23 cellular contexts compared by ENCODE assay signal in the genomic region with DNA sequence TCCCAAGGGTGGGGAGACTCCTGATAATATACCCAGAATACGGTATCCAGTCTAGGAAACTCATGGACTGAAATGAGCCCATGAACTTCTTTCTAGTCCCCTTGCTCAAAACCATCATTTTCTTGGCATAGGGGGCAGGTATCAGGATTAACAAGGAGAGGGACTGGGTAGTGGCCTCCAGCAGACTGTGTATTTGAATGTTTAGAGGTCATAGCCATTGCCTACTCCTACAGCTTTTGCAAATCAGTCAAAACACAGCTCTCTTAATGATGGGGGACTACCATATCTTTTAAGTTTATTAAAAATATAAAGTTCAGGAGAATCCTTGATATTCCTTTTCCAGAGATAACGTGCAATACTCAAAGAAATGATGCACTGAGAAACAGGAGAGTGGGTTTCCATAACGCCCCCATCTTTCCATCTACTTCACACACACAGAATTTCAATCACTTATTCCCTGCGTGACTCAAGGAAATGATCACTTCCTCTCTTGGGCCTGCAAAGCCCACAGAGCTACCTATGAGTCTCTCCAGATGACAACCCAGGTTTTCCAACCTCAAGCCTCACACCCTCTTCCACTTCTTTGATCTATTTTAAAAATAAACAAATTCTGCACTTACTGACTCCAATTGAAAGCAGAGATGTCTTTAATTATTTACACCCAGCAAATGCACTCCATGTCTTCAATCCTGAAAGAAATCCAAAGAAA.
DNase-seq lines count a peak whose midpoint lies in the region; ATAC-seq lines count a peak whose summit lies in the region.
"Had no signal": no experiment of that assay in that cellular context is flagged by ENCODE, and none has a peak within 500 bp of the region (broad histone marks: within the 10 kb centered on the region; RNA-seq: fewer than 3 reads in every experiment).

No MANE protein-coding gene starts in this region.

- no peak overlapping the region for H3K23ac ChIP-seq in mesendoderm (ENCODE audit: low read length)

- H2BK5ac ChIP-seq in mesendoderm (ENCODE audit: low read length) = no peak overlapping the region

- no peak overlapping the region for H3K4me2 ChIP-seq in mesendoderm (ENCODE audit: low read length)

- no peak overlapping the region for H3K4me3 Mint-ChIP-seq in activated CD4-positive, alpha-beta T cell treated with anti-CD3 and anti-CD28 coated beads, Interleukin-2, amount 10 ng/mL, durations not matched to agents 7 days and 5 days
- H3K4me3 Mint-ChIP-seq: endodermal cell; natural killer cell treated with Interleukin-12 subunit alpha and Interleukin-12 subunit beta and Interleukin-15 and Interleukin-18, amount 100 ng/mL, for 72 hours had no signal

- no peak overlapping the region for H3K9ac ChIP-seq in mesendoderm (ENCODE audit: low read length)

- no peak overlapping the region for H3K18ac ChIP-seq in mesendoderm (ENCODE audit: low read length)

- no peaks in the 10 kb centered on the region for H3K36me3 ChIP-seq in mesendoderm (ENCODE audit: control insufficient read depth, insufficient read depth, low read length)
- H3K36me3 ChIP-seq: BE2C, esophagus muscularis mucosa, heart right ventricle, lower lobe of right lung, transverse colon had no signal

- peak overlapping the region; percentile 66 for H3K4ac ChIP-seq in mesendoderm (ENCODE audit: low read depth, low read length)

- peaks cover 4% of the 10 kb centered on the region for H3K4me1 ChIP-seq in mesendoderm (ENCODE audit: control insufficient read depth, low read depth, low read length)
- H3K4me1 ChIP-seq: BE2C, esophagus muscularis mucosa, foreskin keratinocyte, heart right ventricle, lower lobe of right lung had no signal

- peak overlapping the region; percentile 63 for H3K27ac Mint-ChIP-seq in activated CD4-positive, alpha-beta T cell treated with anti-CD3 and anti-CD28 coated beads, Interleukin-2, amount 10 ng/mL, durations not matched to agents 7 days and 5 days
- H3K27ac Mint-ChIP-seq: endodermal cell; natural killer cell treated with Interleukin-12 subunit alpha and Interleukin-12 subunit beta and Interleukin-15 and Interleukin-18, amount 100 ng/mL, for 72 hours had no signal

- H2BK15ac ChIP-seq in mesendoderm (replicated peaks; ENCODE audit: low read depth) = no peak overlapping the region

- no peak overlapping the region for H3K56ac ChIP-seq in mesendoderm (ENCODE audit: low read length)

- CTCF ChIA-PET in activated CD4-positive, alpha-beta T cell treated with anti-CD3 and anti-CD28 coated beads, Interleukin-2, amount 10 ng/mL, durations not matched to agents 7 days and 5 days (lab: Charles Lee) = no interaction called here

- peaks cover 3% of the 10 kb centered on the region for H3K9me3 Mint-ChIP-seq in activated CD4-positive, alpha-beta T cell treated with anti-CD3 and anti-CD28 coated beads, Interleukin-2, amount 10 ng/mL, durations not matched to agents 7 days and 5 days

- intact Hi-C loops in Right ventricle myocardium superior (cut with DNase I) = no loop called here

- no peaks in the 10 kb centered on the region for H3K27me3 ChIP-seq in mesendoderm (ENCODE audit: insufficient read depth, low read length, poor library complexity)
- H3K27me3 ChIP-seq: BE2C, esophagus muscularis mucosa, foreskin keratinocyte, heart right ventricle, transverse colon had no signal

- H3K27me3 Mint-ChIP-seq in activated CD4-positive, alpha-beta T cell treated with anti-CD3 and anti-CD28 coated beads, Interleukin-2, amount 10 ng/mL, durations not matched to agents 7 days and 5 days = no peaks in the 10 kb centered on the region
- H3K27me3 Mint-ChIP-seq: natural killer cell treated with Interleukin-12 subunit alpha and Interleukin-12 subunit beta and Interleukin-15 and Interleukin-18, amount 100 ng/mL, for 72 hours had no signal

- no CpG with 5 or more reads among the region's 4 CpGs for WGBS in mesendoderm (ENCODE audit: extremely low coverage, insufficient coverage, low lambda C conversion rate)

- H3K79me1 ChIP-seq in mesendoderm (ENCODE audit: low read length) = no peaks in the 10 kb centered on the region

- ATAC-seq in Right ventricle myocardium superior (ENCODE audit: poor library complexity) (no peak), HG03439 (IDR thresholded peaks at IDR 0.05; ENCODE audit: unreplicated experiment) (no peak), HG03571 (IDR thresholded peaks at IDR 0.05; ENCODE audit: unreplicated experiment) (no peak)
- ATAC-seq: foreskin keratinocyte; heart right ventricle; lower lobe of right lung; mucosa of descending colon; natural killer cell treated with Interleukin-12 subunit alpha and Interleukin-12 subunit beta and Interleukin-15 and Interleukin-18, amount 100 ng/mL, for 72 hours had no signal

- H3K4me3 ChIP-seq in mesendoderm (ENCODE audit: low read length) = no peak overlapping the region
- H3K4me3 ChIP-seq: esophagus muscularis mucosa, heart right ventricle, lower lobe of right lung, mucosa of descending colon, transverse colon had no signal

- no peak overlapping the region for H4K5ac ChIP-seq in mesendoderm (ENCODE audit: low read length)

- H3K4me1 Mint-ChIP-seq in activated CD4-positive, alpha-beta T cell treated with anti-CD3 and anti-CD28 coated beads, Interleukin-2, amount 10 ng/mL, durations not matched to agents 7 days and 5 days = peaks cover 13% of the 10 kb centered on the region

- no peaks in the 10 kb centered on the region for H3K79me2 ChIP-seq in mesendoderm (ENCODE audit: control insufficient read depth, insufficient read depth, low read length)

- POLR2A ChIA-PET in activated CD4-positive, alpha-beta T cell treated with anti-CD3 and anti-CD28 coated beads, Interleukin-2, amount 10 ng/mL, durations not matched to agents 7 days and 5 days (lab: Charles Lee) = no interaction called here

- no peak overlapping the region for H2AK5ac ChIP-seq in mesendoderm (ENCODE audit: low read length)

- H2BK120ac ChIP-seq in mesendoderm (ENCODE audit: low read depth, low read length) = no peak overlapping the region

- no peaks in the 10 kb centered on the region for H3K36me3 Mint-ChIP-seq in activated CD4-positive, alpha-beta T cell treated with anti-CD3 and anti-CD28 coated beads, Interleukin-2, amount 10 ng/mL, durations not matched to agents 7 days and 5 days (ENCODE audit: low read depth)
- H3K36me3 Mint-ChIP-seq: natural killer cell treated with Interleukin-12 subunit alpha and Interleukin-12 subunit beta and Interleukin-15 and Interleukin-18, amount 100 ng/mL, for 72 hours had no signal

- H4K8ac ChIP-seq in mesendoderm (ENCODE audit: low read depth, low read length) = no peak overlapping the region

- H3K27ac ChIP-seq in mesendoderm (ENCODE audit: low read depth, low read length) = no peak overlapping the region
- H3K27ac ChIP-seq: esophagus muscularis mucosa, foreskin keratinocyte, heart right ventricle, lower lobe of right lung, transverse colon had no signal

- peak; percentile 1 for DNase-seq in activated CD8-positive, alpha-beta memory T cell treated with anti-CD3 and anti-CD28 coated beads, Interleukin-2, amount 50 U/mL, for 24 hours (ENCODE audit: extremely low read depth)
- DNase-seq in activated CD8-positive, alpha-beta memory T cell treated with anti-CD3 and anti-CD28 coated beads, Interleukin-2, amount 50 U/mL, for 48 hours = no peak
- peak; percentile 7 for DNase-seq in activated CD4-positive, alpha-beta T cell treated with anti-CD3 and anti-CD28 coated beads, Interleukin-2, amount 10 ng/mL, durations not matched to agents 7 days and 5 days
- DNase-seq in mesendoderm = no peak
- DNase-seq in stimulated activated CD8-positive, alpha-beta memory T cell treated with anti-CD3 and anti-CD28 coated beads, Interleukin-4, amount 100 ng/mL, for 48 hours = peak; percentile 27
- DNase-seq in Right ventricle myocardium superior = no peak
- DNase-seq: activated CD4-positive, CD25-positive, alpha-beta regulatory T cell treated with anti-CD3 and anti-CD28 coated beads, Interleukin-2, amount 50 U/mL, for 72 hours; BE2C; caudate nucleus; endodermal cell; foreskin keratinocyte; heart right ventricle; lower lobe of right lung; mucosa of descending colon; NCI-H1092; NCI-H1694 treated with DMSO at 0.1 percent for 48 hours; NCI-H510A; RPMI8226; transverse colon had no signal

Comparison
In these comparisons a context has a peak if more than half of its experiments do, and no peak if none do; other contexts are left out.
1. DNase-seq: peak in activated CD8-positive, alpha-beta memory T cell treated with anti-CD3 and anti-CD28 coated beads, Interleukin-2, amount 50 U/mL, for 24 hours (single experiment), activated CD4-positive, alpha-beta T cell treated with anti-CD3 and anti-CD28 coated beads, Interleukin-2, amount 10 ng/mL, durations not matched to agents 7 days and 5 days (single experiment) and stimulated activated CD8-positive, alpha-beta memory T cell treated with anti-CD3 and anti-CD28 coated beads, Interleukin-4, amount 100 ng/mL, for 48 hours (single experiment); none in activated CD8-positive, alpha-beta memory T cell treated with anti-CD3 and anti-CD28 coated beads, Interleukin-2, amount 50 U/mL, for 48 hours (single experiment), mesendoderm (single experiment) and Right ventricle myocardium superior (single experiment).